1 cellular context compared by ENCODE assay signal in the genomic region with DNA sequence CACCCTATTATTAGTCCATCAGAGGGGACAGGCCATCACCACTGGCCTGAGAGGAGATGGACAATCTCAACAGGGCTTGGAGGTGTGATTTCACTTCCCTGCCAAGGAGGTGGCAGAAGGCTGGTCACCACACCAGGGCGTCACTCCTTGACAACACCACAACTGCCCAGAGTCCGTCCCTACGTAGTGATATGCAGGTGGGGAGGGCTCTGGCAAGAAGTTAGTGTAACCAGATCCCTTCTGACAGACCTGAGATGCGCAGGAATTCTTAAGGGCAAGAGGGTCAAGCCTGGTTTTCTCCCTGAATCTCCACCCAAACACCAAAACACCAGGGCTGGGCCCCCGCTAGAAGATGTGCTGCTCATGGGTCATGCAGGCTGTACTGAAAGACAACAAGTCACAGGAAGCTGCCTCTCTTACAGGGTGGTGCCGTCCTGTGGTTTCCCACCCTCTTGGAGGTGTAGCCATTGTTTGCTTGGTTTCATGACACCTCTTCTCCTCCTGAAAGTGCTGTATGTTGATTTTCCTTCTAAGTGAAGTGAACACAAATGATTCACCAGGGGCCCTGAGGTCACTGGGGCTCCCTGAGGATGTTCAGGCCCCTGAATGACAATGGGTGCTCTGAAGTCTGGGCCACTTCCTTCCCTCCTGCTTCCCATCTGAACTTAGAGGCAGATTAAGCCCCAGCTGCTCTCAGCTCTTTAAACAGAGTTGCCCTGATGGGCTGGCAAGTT.
TF ChIP-seq lines count a peak whose summit lies in the region.

No MANE protein-coding gene starts in this region.

TF ChIP-seq in HepG2, 621 proteins besides CTCF, POLR2A, EP300 and RAD21:
- no peak for TF ChIP-seq SNRNP70 (IDR thresholded peaks at IDR 0.05; ENCODE audit: low read depth, low read length)
- TF ChIP-seq ZNF616 (CRISPR knock-in tag; IDR thresholded peaks at IDR 0.05; ENCODE audit: low read depth): no peak
- TF ChIP-seq FOXP1 (IDR thresholded peaks at IDR 0.05): no peak
- 0 out of 2 replicates have a peak, but pooled peaks have one; percentile 8 for TF ChIP-seq FOXP1 (CRISPR knock-in tag; IDR thresholded peaks at IDR 0.05)
- no peak for TF ChIP-seq ZC3H4 (CRISPR knock-in tag; IDR thresholded peaks at IDR 0.05; ENCODE audit: borderline replicate concordance)
- TF ChIP-seq SOX13 (IDR thresholded peaks at IDR 0.05): peak; percentile 64
- peak in 1 of 2 experiments; percentile 77; a peak in 2 of 4 replicates for TF ChIP-seq SOX13 (CRISPR knock-in tag; conservative IDR thresholded peaks at IDR 0.05 in 1 of 2, IDR thresholded peaks at IDR 0.05 in 1 of 2)
- TF ChIP-seq TBX2 (CRISPR knock-in tag; IDR thresholded peaks at IDR 0.05; ENCODE audit: borderline replicate concordance): peak; percentile 43; the same call in 1 of the 2 replicates
- TF ChIP-seq ZSCAN25 (CRISPR knock-in tag; IDR thresholded peaks at IDR 0.05): no peak
- TF ChIP-seq MIER3 (CRISPR knock-in tag; IDR thresholded peaks at IDR 0.05; ENCODE audit: borderline replicate concordance): no peak
- TF ChIP-seq ZNF678 (CRISPR knock-in tag; IDR thresholded peaks at IDR 0.05): no peak
- TF ChIP-seq, protein P1, sequence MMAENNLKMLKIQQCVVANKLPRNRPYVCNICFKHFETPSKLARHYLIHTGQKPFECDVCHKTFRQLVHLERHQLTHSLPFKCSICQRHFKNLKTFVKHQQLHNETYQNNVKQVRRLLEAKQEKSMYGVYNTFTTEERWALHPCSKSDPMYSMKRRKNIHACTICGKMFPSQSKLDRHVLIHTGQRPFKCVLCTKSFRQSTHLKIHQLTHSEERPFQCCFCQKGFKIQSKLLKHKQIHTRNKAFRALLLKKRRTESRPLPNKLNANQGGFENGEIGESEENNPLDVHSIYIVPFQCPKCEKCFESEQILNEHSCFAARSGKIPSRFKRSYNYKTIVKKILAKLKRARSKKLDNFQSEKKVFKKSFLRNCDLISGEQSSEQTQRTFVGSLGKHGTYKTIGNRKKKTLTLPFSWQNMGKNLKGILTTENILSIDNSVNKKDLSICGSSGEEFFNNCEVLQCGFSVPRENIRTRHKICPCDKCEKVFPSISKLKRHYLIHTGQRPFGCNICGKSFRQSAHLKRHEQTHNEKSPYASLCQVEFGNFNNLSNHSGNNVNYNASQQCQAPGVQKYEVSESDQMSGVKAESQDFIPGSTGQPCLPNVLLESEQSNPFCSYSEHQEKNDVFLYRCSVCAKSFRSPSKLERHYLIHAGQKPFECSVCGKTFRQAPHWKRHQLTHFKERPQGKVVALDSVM (CRISPR knock-in tag; IDR thresholded peaks at IDR 0.05): no peak
- TF ChIP-seq, protein P2, sequence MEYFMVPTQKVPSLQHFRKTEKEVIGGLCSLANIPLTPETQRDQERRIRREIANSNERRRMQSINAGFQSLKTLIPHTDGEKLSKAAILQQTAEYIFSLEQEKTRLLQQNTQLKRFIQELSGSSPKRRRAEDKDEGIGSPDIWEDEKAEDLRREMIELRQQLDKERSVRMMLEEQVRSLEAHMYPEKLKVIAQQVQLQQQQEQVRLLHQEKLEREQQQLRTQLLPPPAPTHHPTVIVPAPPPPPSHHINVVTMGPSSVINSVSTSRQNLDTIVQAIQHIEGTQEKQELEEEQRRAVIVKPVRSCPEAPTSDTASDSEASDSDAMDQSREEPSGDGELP (IDR thresholded peaks at IDR 0.05; ENCODE audit: borderline replicate concordance, low read depth): 0 out of 2 replicates have a peak, but pooled peaks have one; percentile 8
- TF ChIP-seq NR2F2 (IDR thresholded peaks at IDR 0.05; ENCODE audit: borderline replicate concordance, low read depth): peak; percentile 39; the same call in 1 of the 2 replicates
- TF ChIP-seq ZNF589 (CRISPR knock-in tag; conservative IDR thresholded peaks at IDR 0.05): no peak
- no peak for TF ChIP-seq ARID3A (IDR thresholded peaks at IDR 0.05; ENCODE audit: low read depth, low read length)
- TF ChIP-seq SOX6 (IDR thresholded peaks at IDR 0.05): no peak
- peak; percentile 29; the same call in 1 of the 2 replicates for TF ChIP-seq SOX6 (CRISPR knock-in tag; IDR thresholded peaks at IDR 0.05)
- TF ChIP-seq REXO4 (CRISPR knock-in tag; IDR thresholded peaks at IDR 0.05; ENCODE audit: borderline replicate concordance): no peak
- no peak for TF ChIP-seq MYPOP (CRISPR knock-in tag; IDR thresholded peaks at IDR 0.05)
- TF ChIP-seq SOX5 (CRISPR knock-in tag; IDR thresholded peaks at IDR 0.05; ENCODE audit: borderline replicate concordance): peak; percentile 81
- 0 out of 2 replicates have a peak, but pooled peaks have one; percentile 25 for TF ChIP-seq RXRB (CRISPR knock-in tag; IDR thresholded peaks at IDR 0.05; ENCODE audit: borderline replicate concordance)
- TF ChIP-seq SAP130 (CRISPR knock-in tag; IDR thresholded peaks at IDR 0.05; ENCODE audit: low read depth): 0 out of 2 replicates have a peak, but pooled peaks have one; percentile 21
- peak; percentile 78 for TF ChIP-seq RARA (CRISPR knock-in tag; IDR thresholded peaks at IDR 0.05)
- 0 out of 2 replicates have a peak, but pooled peaks have one; percentile 27 for TF ChIP-seq CREM (IDR thresholded peaks at IDR 0.05)
- no peak for TF ChIP-seq CREM (CRISPR knock-in tag; IDR thresholded peaks at IDR 0.05)
- TF ChIP-seq CBFB (CRISPR knock-in tag; IDR thresholded peaks at IDR 0.05): no peak
- TF ChIP-seq ZNF510 (CRISPR knock-in tag; IDR thresholded peaks at IDR 0.05; ENCODE audit: low read depth): no peak
- TF ChIP-seq ETV5 (CRISPR knock-in tag; IDR thresholded peaks at IDR 0.05; ENCODE audit: borderline replicate concordance): peak; percentile 39; the same call in 1 of the 2 replicates
- no peak for TF ChIP-seq AHR (CRISPR knock-in tag; IDR thresholded peaks at IDR 0.05)
- TF ChIP-seq NR2F6 (IDR thresholded peaks at IDR 0.05): peak; percentile 55
- no peak for TF ChIP-seq NR2F6 (CRISPR knock-in tag; IDR thresholded peaks at IDR 0.05)
- TF ChIP-seq FOSL2 (CRISPR knock-in tag; IDR thresholded peaks at IDR 0.05): peak; percentile 79
- TF ChIP-seq RXRA (CRISPR knock-in tag; IDR thresholded peaks at IDR 0.05): peak; percentile 53; the same call in 1 of the 2 replicates
- no peak for TF ChIP-seq FOXK1 (CRISPR knock-in tag; IDR thresholded peaks at IDR 0.05; ENCODE audit: borderline replicate concordance, low read depth)
- no peak for TF ChIP-seq CENPX (CRISPR knock-in tag; IDR thresholded peaks at IDR 0.05)
